19 cellular contexts compared by ENCODE assay signal in the genomic region with DNA sequence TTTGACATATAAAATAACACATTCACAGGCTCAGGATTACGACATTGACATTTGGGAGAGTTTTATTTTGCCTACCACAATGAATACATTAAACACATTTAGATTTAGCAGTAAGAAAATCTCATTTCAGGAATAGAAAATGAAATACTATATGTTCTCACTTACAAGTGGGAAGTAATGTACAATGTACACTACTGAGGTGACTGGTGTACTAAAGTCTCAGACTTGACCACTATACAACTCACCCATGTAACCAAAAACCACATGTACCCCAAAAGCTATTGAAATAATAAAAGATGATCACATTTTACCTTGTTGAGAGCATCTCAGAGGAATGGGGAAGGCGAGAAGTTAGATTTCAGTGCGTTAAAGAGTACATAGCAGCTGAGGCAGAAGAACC.
A peak's percentile ranks its signal among the peaks of the same experiment; 100 is the strongest.
DNase-seq lines count a peak whose midpoint lies in the region; ATAC-seq, FAIRE-seq and TF ChIP-seq lines count a peak whose summit lies in the region.
"Had no signal": no experiment of that assay in that cellular context is flagged by ENCODE, and none has a peak within 500 bp of the region (broad histone marks: within the 10 kb centered on the region; RNA-seq: fewer than 3 reads in every experiment).

No MANE protein-coding gene starts in this region.

- FAIRE-seq in GM12878 (lab: Jason Lieb, UNC) (no peak), small intestine (lab: Jason Lieb, UNC) (no peak)
- FAIRE-seq: GM12892 had no signal

- no peak for TF ChIP-seq POLR2A in GM12878 (IDR thresholded peaks at IDR 0.05; ENCODE audit: low read depth, low read length)

- no peak overlapping the region for H2AFZ ChIP-seq in GM12878 (ENCODE audit: control insufficient read depth, low read depth, low read length)
- H2AFZ ChIP-seq: PC-9 had no signal

- DNase-seq in GM12878 (ENCODE audit: low read depth, low spot score) (no peak), small intestine (no peak), 8988T (no peak)
- DNase-seq: ACHN, AML-193, DMS 273 treated with DMSO at 0.1 percent for 48 hours, GDM1, KBM-7, NCI-H1436 treated with DMSO at 0.1 percent for 48 hours, NCI-H2081, NCI-H774, PC-9, SJCRH30 had no signal

- ATAC-seq in GM18519 (IDR thresholded peaks at IDR 0.05; ENCODE audit: low FRiP score, unreplicated experiment) (peak; percentile 88), GM21515 (IDR thresholded peaks at IDR 0.05; ENCODE audit: unreplicated experiment) (peak; percentile 63), HG03064 (IDR thresholded peaks at IDR 0.05; ENCODE audit: low read depth, unreplicated experiment) (peak; percentile 69), GM12878 (peak; percentile 63), HG02759 (IDR thresholded peaks at IDR 0.05; ENCODE audit: unreplicated experiment) (no peak)

- H3K4me3 ChIP-seq in GM12878 (no peak overlapping the region), small intestine (ENCODE audit: low read depth in 1 of 2, low read length in 2 of 2) (no peak overlapping the region)
- H3K4me3 ChIP-seq: HAP-1, PC-9, SJCRH30 had no signal

- 22% methylated on average over 3 of the region's 3 CpGs for WGBS in GM12878 (ENCODE audit: insufficient coverage, insufficient replicate concordance, low lambda C conversion rate, missing lambda C conversion rate)
- 64 to 82% (median 74%) methylated on average over 3 of the region's 3 CpGs for WGBS in small intestine, 3 donors

- H3K9me3 ChIP-seq in GM12878 (replicated peaks; ENCODE audit: control insufficient read depth, insufficient read depth, low read length): no peaks in the 10 kb centered on the region
- H3K9me3 ChIP-seq in small intestine (ENCODE audit: control insufficient read depth, low read depth): no peaks in the 10 kb centered on the region
- H3K9me3 ChIP-seq: HAP-1, SJCRH30 had no signal

- no peak for TF ChIP-seq CTCF in GM12878 (IDR thresholded peaks at IDR 0.05 in 2 of 3, conservative IDR thresholded peaks at IDR 0.05 in 1 of 3; ENCODE audit: control insufficient read depth in 2 of 3, extremely low read depth in 1 of 3, insufficient read depth in 1 of 3, low read depth in 3 of 3, low read length in 3 of 3)

- in situ Hi-C loops in GM12878 (cut with MboI): no loop called here

- no peak for TF ChIP-seq RAD21 in GM12878 (IDR thresholded peaks at IDR 0.05; ENCODE audit: insufficient read depth, low read depth, low read length)

- CTCF ChIA-PET in GM12878 (lab: Yijun Ruan, JAX): no interaction called here

- SMC1A ChIA-PET in GM12878 (lab: Charles Lee; ENCODE audit: uncharacterized antibody, unreplicated experiment): no interaction called here

- H3K36me3 ChIP-seq in GM12878 (ENCODE audit: control insufficient read depth in 2 of 2, insufficient read depth in 2 of 2, low read length in 1 of 2) (no peaks in the 10 kb centered on the region), small intestine (ENCODE audit: control insufficient read depth in 2 of 2, insufficient read depth in 2 of 2, low read length in 2 of 2) (no peaks in the 10 kb centered on the region)
- H3K36me3 ChIP-seq: HAP-1, SJCRH30 had no signal

- H3K4me2 ChIP-seq in GM12878 (ENCODE audit: control insufficient read depth, insufficient read depth): no peak overlapping the region
- H3K4me2 ChIP-seq: PC-9 had no signal

- no peak overlapping the region for H3K9ac ChIP-seq in GM12878 (ENCODE audit: control insufficient read depth, insufficient read depth, low read length)

- POLR2A ChIA-PET in GM12878 (lab: Charles Lee): no interaction called here

- H3K27ac ChIP-seq in GM12878 (ENCODE audit: control insufficient read depth, insufficient read depth) (no peak overlapping the region), small intestine (ENCODE audit: low read depth in 1 of 2, low read length in 1 of 2) (no peak overlapping the region)
- H3K27ac ChIP-seq: PC-9, SJCRH30 had no signal

- no peaks in the 10 kb centered on the region for H3K27me3 ChIP-seq in GM12878 (replicated peaks in 1 of 2; ENCODE audit: control insufficient read depth in 2 of 2, insufficient read depth in 2 of 2, low read length in 1 of 2)
- H3K27me3 ChIP-seq in small intestine (ENCODE audit: control insufficient read depth in 2 of 2, insufficient read depth in 2 of 2, low read length in 2 of 2): no peaks in the 10 kb centered on the region
- H3K27me3 ChIP-seq: SJCRH30 had no signal

- BruUV-seq in GM12878 (replicated peaks; lab: Mats Ljungman, UMichigan): no TSS peak

- no peaks in the 10 kb centered on the region for H4K20me1 ChIP-seq in GM12878 (ENCODE audit: control insufficient read depth, insufficient read depth)

- H3K4me1 ChIP-seq in GM12878 (ENCODE audit: control insufficient read depth, insufficient read depth, low read length) (no peaks in the 10 kb centered on the region), small intestine (ENCODE audit: control insufficient read depth in 2 of 2, insufficient read depth in 1 of 2, low read depth in 1 of 2, low read length in 1 of 2) (no peaks in the 10 kb centered on the region)
- H3K4me1 ChIP-seq: HAP-1, SJCRH30 had no signal

- RAD21 ChIA-PET in GM12878 (lab: Charles Lee; ENCODE audit: unreplicated experiment): no interaction called here

- intact Hi-C loops in GM12878 (cut with micrococcal nuclease; ENCODE audit: unreplicated experiment): no loop called here

- no peak for TF ChIP-seq EP300 in GM12878 (IDR thresholded peaks at IDR 0.05; ENCODE audit: borderline replicate concordance in 1 of 2, control insufficient read depth in 1 of 2, low read depth in 2 of 2, low read length in 2 of 2)

- H3K79me2 ChIP-seq in GM12878 (ENCODE audit: control insufficient read depth, insufficient read depth, low read length): no peaks in the 10 kb centered on the region

TF ChIP-seq in GM12878, 131 proteins besides CTCF, POLR2A, EP300 and RAD21:
- TF ChIP-seq IKZF2 (IDR thresholded peaks at IDR 0.05) (no peak), RUNX3 (IDR thresholded peaks at IDR 0.05; ENCODE audit: low read length) (peak; percentile 79), NFIC (IDR thresholded peaks at IDR 0.05; ENCODE audit: low read depth, low read length) (0 out of 2 replicates have a peak, but pooled peaks have one; percentile 17)
